8 cellular contexts compared by ENCODE assay signal in the genomic region with DNA sequence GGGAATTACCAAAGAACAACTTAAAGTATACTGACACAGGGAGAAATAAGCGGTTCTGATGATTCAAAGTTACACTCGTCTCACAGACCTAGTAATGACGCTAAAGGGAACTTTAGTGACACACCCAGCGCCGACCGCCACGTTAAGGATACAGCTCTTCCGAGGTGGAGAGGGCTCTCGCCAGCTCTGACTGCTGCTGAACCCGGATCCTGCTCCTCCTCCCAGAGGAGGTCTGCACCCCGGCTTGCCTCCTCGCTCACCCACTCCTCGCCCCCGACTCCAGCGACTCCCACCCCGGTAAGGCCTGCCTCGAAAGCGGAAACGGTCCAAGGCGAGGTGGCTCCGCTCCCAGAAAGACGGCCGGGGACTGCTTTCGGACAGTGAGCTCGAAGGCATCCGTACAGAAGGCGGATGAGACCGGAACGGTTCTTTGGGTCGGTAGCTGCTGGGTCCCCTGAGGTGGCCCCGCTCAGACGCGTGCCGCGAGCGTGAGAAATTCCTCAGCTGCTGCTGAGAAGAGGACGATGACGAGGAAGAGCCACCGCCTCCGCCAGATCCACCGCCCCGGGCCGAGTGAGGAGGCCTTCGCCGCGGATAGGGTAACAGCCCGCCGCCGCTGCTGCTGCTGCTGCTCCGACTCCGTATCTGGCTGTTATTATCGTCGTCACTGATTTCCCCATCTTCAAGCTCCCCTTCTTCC. TPM values are rescaled to one million over a fixed set of nuclear protein-coding genes. Genes with fewer than 3 reads are reported as not detected.
DNase-seq lines count a peak whose midpoint lies in the region; ATAC-seq and TF ChIP-seq lines count a peak whose summit lies in the region.

No MANE protein-coding gene starts in this region.

- H3K9ac ChIP-seq in SU-DHL-6 (ENCODE audit: low read length) = peak overlapping the region; percentile 75

- intact Hi-C loops in left cardiac atrium (cut with DNase I) (loop anchor here in 1 of 2 donors (1.0 to 10.0 kb wide), 2 partner anchors 23 to 92 kb away; a partner anchor contains a TSS), psoas muscle (cut with DNase I) (loop anchor here (2.0 to 10.0 kb wide), 3 partner anchors 24 to 182 kb away; a partner anchor contains a TSS)

- H3K9me2 ChIP-seq in SU-DHL-6 (replicated peaks; ENCODE audit: insufficient read depth, low read length) = no peaks in the 10 kb centered on the region

- peak; percentile 61 to 83 (median 73) for DNase-seq in CD8-positive, alpha-beta memory T cell
- DNase-seq in GM20000 (ENCODE audit: low spot score) (peak; percentile 32), HPDE6-E6E7 (ENCODE audit: extremely low spot score) (peak; percentile 33), left cardiac atrium (peak; percentile 74), psoas muscle (peak; percentile 65 to 82)
- peak; percentile 40 for DNase-seq in activated naive CD8-positive, alpha-beta T cell treated with anti-CD3 and anti-CD28 coated beads, Interleukin-2, amount 50 U/mL, for 16 hours (ENCODE audit: low read depth, low spot score)

- peak overlapping the region; percentile 44 for H2AFZ ChIP-seq in SU-DHL-6 (ENCODE audit: low read depth, low read length, severe bottlenecking)

- peaks cover 12% of the 10 kb centered on the region for H4K20me1 ChIP-seq in SU-DHL-6 (ENCODE audit: low read depth, low read length)

- H3K9me3 Mint-ChIP-seq in CD8-positive, alpha-beta memory T cell = no peaks in the 10 kb centered on the region

- H3K27ac Mint-ChIP-seq in CD8-positive, alpha-beta memory T cell = peak overlapping the region; percentile 97 to 100 (median 100)

- H3K9me3 ChIP-seq in CD8-positive, alpha-beta memory T cell (ENCODE audit: low read length) = no peaks in the 10 kb centered on the region
- no peaks in the 10 kb centered on the region for H3K9me3 ChIP-seq in SU-DHL-6 (ENCODE audit: insufficient read depth, low read length)
- H3K9me3 ChIP-seq in psoas muscle = no peaks in the 10 kb centered on the region

- no peaks in the 10 kb centered on the region for H3K27me3 ChIP-seq in CD8-positive, alpha-beta memory T cell (ENCODE audit: insufficient read depth, low read length, poor library complexity, severe bottlenecking)
- H3K27me3 ChIP-seq in SU-DHL-6 (ENCODE audit: low read length) (no peaks in the 10 kb centered on the region), psoas muscle (ENCODE audit: insufficient read depth in 3 of 3, low read length in 2 of 3) (no peaks in the 10 kb centered on the region)

- H3K36me3 ChIP-seq in CD8-positive, alpha-beta memory T cell (ENCODE audit: insufficient read depth, low read length) = peaks cover 14% of the 10 kb centered on the region
- H3K36me3 ChIP-seq in SU-DHL-6 (ENCODE audit: low read length) (peaks cover 19% of the 10 kb centered on the region), psoas muscle (ENCODE audit: insufficient read depth in 1 of 2, low read depth in 1 of 2) (peaks cover 0 to 26% of the 10 kb centered on the region in 2 donors), urinary bladder (ENCODE audit: insufficient read depth) (no peaks in the 10 kb centered on the region)

- peaks cover 0 to 50% (median 17%) of the 10 kb centered on the region in 3 donors for H3K36me3 Mint-ChIP-seq in CD8-positive, alpha-beta memory T cell

- POLR2A ChIA-PET in CD8-positive, alpha-beta memory T cell (lab: Charles Lee) = interaction anchor here (0.6 to 3.6 kb wide), 7 partner anchors 16 to 177 kb away, joined by 3 to 74 read pairs (median 5); a partner anchor contains a TSS

- peaks cover 33% of the 10 kb centered on the region for H3K4me1 ChIP-seq in CD8-positive, alpha-beta memory T cell (ENCODE audit: insufficient read depth, low read length)
- H3K4me1 ChIP-seq in psoas muscle = peaks cover 27% of the 10 kb centered on the region
- peaks cover 2% of the 10 kb centered on the region for H3K4me1 ChIP-seq in urinary bladder (ENCODE audit: insufficient read depth)

- H3F3A ChIP-seq in SU-DHL-6 (ENCODE audit: insufficient read depth) = peaks cover 11% of the 10 kb centered on the region

- WGBS in psoas muscle, 3 donors = 0% methylated on average over 48 to 53 of the region's 53 CpGs
- under 1% methylated on average over 53 of the region's 53 CpGs for WGBS in urinary bladder

- TF ChIP-seq CTCF in GM20000 (IDR thresholded peaks at IDR 0.05; ENCODE audit: extremely low read depth, missing control alignments) = no peak
- TF ChIP-seq CTCF in SU-DHL-6 (IDR thresholded peaks at IDR 0.05; ENCODE audit: insufficient read depth, low read length, poor library complexity, severe bottlenecking) = no peak
- no peak for TF ChIP-seq CTCF in psoas muscle (IDR thresholded peaks at IDR 0.05)

- peak overlapping the region; percentile 94 to 100 (median 99) for H3K4me3 Mint-ChIP-seq in CD8-positive, alpha-beta memory T cell

- peaks cover 49 to 65% (median 64%) of the 10 kb centered on the region in 3 donors for H3K4me1 Mint-ChIP-seq in CD8-positive, alpha-beta memory T cell

- CTCF ChIA-PET in CD8-positive, alpha-beta memory T cell (lab: Charles Lee) = interaction anchor here (0.6 to 3.7 kb wide), 9 partner anchors 7 to 187 kb away, joined by 3 to 34 read pairs (median 5); a partner anchor contains a TSS

- H3K4me2 ChIP-seq in SU-DHL-6 (ENCODE audit: low read depth, low read length, poor library complexity, severe bottlenecking) = peak overlapping the region; percentile 96

- peak; percentile 28 to 45 for ATAC-seq in left cardiac atrium
- ATAC-seq in psoas muscle = peak; percentile 53 to 66 (median 58)

- H3K4me3 ChIP-seq in CD8-positive, alpha-beta memory T cell (ENCODE audit: low read length) = peak overlapping the region; percentile 90
- H3K4me3 ChIP-seq in SU-DHL-6 (ENCODE audit: insufficient read depth, low read length, poor library complexity, severe bottlenecking) (peak overlapping the region; percentile 89), psoas muscle (peak overlapping the region; percentile 93), urinary bladder (ENCODE audit: low read depth, low read length) (peak overlapping the region; percentile 74)

- peaks cover 0 to 3% of the 10 kb centered on the region in 2 donors for H3K27me3 Mint-ChIP-seq in CD8-positive, alpha-beta memory T cell

- H3K27ac ChIP-seq in CD8-positive, alpha-beta memory T cell (ENCODE audit: low read depth, low read length) = peak overlapping the region; percentile 99
- H3K27ac ChIP-seq in SU-DHL-6 (ENCODE audit: low read depth, low read length) (peak overlapping the region; percentile 97), psoas muscle (peak overlapping the region; percentile 97), urinary bladder (ENCODE audit: low read depth) (peak overlapping the region; percentile 96)

- H3K79me2 ChIP-seq in SU-DHL-6 (ENCODE audit: insufficient read depth, low read length) = peaks cover 60% of the 10 kb centered on the region

RNA-seq across cellular contexts. Expression of a gene that starts 0.6 kb away (rescaled TPM):
- 10 to 100 TPM; 37.5 to 42.6 TPM for total RNA-seq in CD8-positive, alpha-beta memory T cell
- 27.9 TPM for polyA plus RNA-seq in CD8-positive, alpha-beta memory T cell
- total RNA-seq in left cardiac atrium (10 to 100 TPM; 19.4 to 24.5 TPM), psoas muscle (10 to 100 TPM in 3 of 4 donors, 1 to 10 TPM in 1; 9.8 to 18.1 (median 15.5) TPM), urinary bladder (109 TPM)
- polyA plus RNA-seq in psoas muscle (10 to 100 TPM in 1 of 3 donors, 1 to 10 TPM in 2; 5.5 to 15.0 (median 6.0) TPM), urinary bladder (16.9 TPM)

RNA-seq across cellular contexts. Expression of a gene that starts 1.1 kb away (rescaled TPM):
- total RNA-seq in CD8-positive, alpha-beta memory T cell = 1 to 10 TPM; 7.8 to 8.6 TPM
- 5.2 TPM for polyA plus RNA-seq in CD8-positive, alpha-beta memory T cell
- total RNA-seq in left cardiac atrium (1 to 10 TPM; 4.3 to 5.2 TPM), psoas muscle (1 to 10 TPM; 3.8 to 7.2 (median 5.5) TPM), urinary bladder (15.9 TPM)
- polyA plus RNA-seq in psoas muscle (1 to 10 TPM; 3.3 to 9.8 (median 5.2) TPM), urinary bladder (3.1 TPM)

RNA-seq across cellular contexts. Expression of a gene that starts 22.9 kb away (rescaled TPM):
- 10 to 100 TPM; 18.6 to 21.4 TPM for total RNA-seq in CD8-positive, alpha-beta memory T cell
- 33.6 TPM for polyA plus RNA-seq in CD8-positive, alpha-beta memory T cell
- 10 to 100 TPM; 25.8 to 28.8 TPM for total RNA-seq in left cardiac atrium
- total RNA-seq in psoas muscle = 10 to 100 TPM; 10.4 to 29.7 (median 23.0) TPM
- polyA plus RNA-seq in psoas muscle = 10 to 100 TPM in 2 of 3 donors, 1 to 10 TPM in 1; 6.0 to 31.1 (median 12.6) TPM
- total RNA-seq in urinary bladder = 42.0 TPM
- 13.5 TPM for polyA plus RNA-seq in urinary bladder

Comparison
In these comparisons a context has a peak if more than half of its experiments do, and no peak if none do; other contexts are left out.
1. Peak in every context shown above with its lines: DNase-seq, ATAC-seq, H3K4me3 ChIP-seq and H3K27ac ChIP-seq.